Comparison of ENCODE assay signal across 8 cellular contexts in genomic region chr1:207698822-207699483, GRCh38. TPM values are rescaled to one million over a fixed set of nuclear protein-coding genes. Genes with fewer than 3 reads are reported as not detected.
DNase-seq lines count a peak whose midpoint lies in the region; ATAC-seq, FAIRE-seq and TF ChIP-seq lines count a peak whose summit lies in the region.

No MANE protein-coding gene starts in this region.

- SMC1A ChIA-PET in GM12878 (lab: Charles Lee; ENCODE audit: uncharacterized antibody, unreplicated experiment): interaction anchor here (0.8 to 1.1 kb wide), 2 partner anchors 88 to 98 kb away, joined by 3 to 4 read pairs; no protein-coding TSS in a partner anchor

- H2AFZ ChIP-seq in GM12878 (ENCODE audit: control insufficient read depth, low read depth, low read length): no peak overlapping the region

- H3K27me3 ChIP-seq in GM12878 (replicated peaks in 1 of 2; ENCODE audit: control insufficient read depth in 2 of 2, insufficient read depth in 2 of 2, low read length in 1 of 2): no peaks in the 10 kb centered on the region

- no peaks in the 10 kb centered on the region for H3K36me3 ChIP-seq in GM12878 (ENCODE audit: control insufficient read depth in 2 of 2, insufficient read depth in 2 of 2, low read length in 1 of 2)

- BruUV-seq in GM12878 (replicated peaks; lab: Mats Ljungman, UMichigan): no TSS peak

- POLR2A ChIA-PET in RWPE1 (lab: Yijun Ruan, JAX; ENCODE audit: low non-redundant PET) (no interaction called here), GM12878 (lab: Charles Lee) (no interaction called here)

- H3K79me2 ChIP-seq in GM12878 (ENCODE audit: control insufficient read depth, insufficient read depth, low read length): no peaks in the 10 kb centered on the region

- ATAC-seq in GM12878 (peak; percentile 80), HG03095 (IDR thresholded peaks at IDR 0.05; ENCODE audit: unreplicated experiment) (no peak), HG03135 (IDR thresholded peaks at IDR 0.05; ENCODE audit: unreplicated experiment) (no peak)

- TF ChIP-seq POLR2A in GM12878 (IDR thresholded peaks at IDR 0.05; ENCODE audit: low read depth, low read length): no peak

- WGBS in GM12878 (ENCODE audit: insufficient coverage, insufficient replicate concordance, low lambda C conversion rate, missing lambda C conversion rate): 51% methylated on average over 4 of the region's 4 CpGs

- in situ Hi-C loops in GM12878 (cut with MboI): no loop called here

- peak; percentile 75 for TF ChIP-seq RAD21 in Ishikawa (IDR thresholded peaks at IDR 0.05; ENCODE audit: low read depth)
- TF ChIP-seq RAD21 in GM12878 (IDR thresholded peaks at IDR 0.05; ENCODE audit: insufficient read depth, low read depth, low read length): peak; percentile 61

- H3K27ac ChIP-seq in RWPE1 (no peak overlapping the region), GM12878 (ENCODE audit: control insufficient read depth, insufficient read depth) (no peak overlapping the region)

- no peak overlapping the region for H3K4me2 ChIP-seq in GM12878 (ENCODE audit: control insufficient read depth, insufficient read depth)

- FAIRE-seq in GM12878 (lab: Jason Lieb, UNC): no peak

- no peaks in the 10 kb centered on the region for H3K4me1 ChIP-seq in GM12878 (ENCODE audit: control insufficient read depth, insufficient read depth, low read length)

- DNase-seq in DMS114 treated with DMSO at 0.1 percent for 48 hours (lab: John Stamatoyannopoulos, UW; ENCODE audit: unreplicated experiment) (peak; percentile 46), RWPE1 (ENCODE audit: low spot score) (peak; percentile 12), GM12878 (ENCODE audit: low read depth, low spot score) (no peak), islet precursor cell (peak; percentile 83)
- peak; percentile 26 for DNase-seq in stimulated activated CD4-positive, alpha-beta T cell treated with anti-CD3 and anti-CD28 coated beads, Interleukin-1b, Interleukin-23, amount 100 ng/mL, for 48 hours

- no peaks in the 10 kb centered on the region for H3K9me3 ChIP-seq in GM12878 (replicated peaks; ENCODE audit: control insufficient read depth, insufficient read depth, low read length)

- no peaks in the 10 kb centered on the region for H4K20me1 ChIP-seq in GM12878 (ENCODE audit: control insufficient read depth, insufficient read depth)

- no peak overlapping the region for H3K9ac ChIP-seq in GM12878 (ENCODE audit: control insufficient read depth, insufficient read depth, low read length)

- peak; percentile 62 for TF ChIP-seq CTCF in RWPE1 (conservative IDR thresholded peaks at IDR 0.05; ENCODE audit: low read depth)
- peak; percentile 53 to 62 (median 55) for TF ChIP-seq CTCF in GM12878 (IDR thresholded peaks at IDR 0.05 in 2 of 3, conservative IDR thresholded peaks at IDR 0.05 in 1 of 3; ENCODE audit: control insufficient read depth in 2 of 3, extremely low read depth in 1 of 3, insufficient read depth in 1 of 3, low read depth in 3 of 3, low read length in 3 of 3)

- intact Hi-C loops in GM12878 (cut with micrococcal nuclease; ENCODE audit: unreplicated experiment): loop anchor here (5.0 kb wide), 1 partner anchor 98 kb away; no protein-coding TSS in a partner anchor

- H3K4me3 ChIP-seq in GM12878: no peak overlapping the region

- CTCF ChIA-PET in RWPE1 (lab: Yijun Ruan, JAX): interaction anchor here (0.6 kb wide), 3 partner anchors 107 to 116 kb away, joined by 3 read pairs; no protein-coding TSS in a partner anchor
- CTCF ChIA-PET in GM12878 (lab: Yijun Ruan, JAX): interaction anchor here (0.6 to 2.6 kb wide), 11 partner anchors 11 to 290 kb away, joined by 3 to 23 read pairs (median 3); no protein-coding TSS in a partner anchor

- RAD21 ChIA-PET in GM12878 (lab: Charles Lee; ENCODE audit: unreplicated experiment): interaction anchor here (1.8 kb wide), 1 partner anchor 98 kb away, joined by 11 read pairs; no protein-coding TSS in a partner anchor

- TF ChIP-seq EP300 in Ishikawa (IDR thresholded peaks at IDR 0.05; ENCODE audit: borderline replicate concordance): no peak
- TF ChIP-seq EP300 in GM12878 (IDR thresholded peaks at IDR 0.05; ENCODE audit: borderline replicate concordance in 1 of 2, control insufficient read depth in 1 of 2, low read depth in 2 of 2, low read length in 2 of 2): no peak

TF ChIP-seq in Ishikawa, 13 proteins besides CTCF, POLR2A, EP300 and RAD21 (continues in another document):
- no peak for TF ChIP-seq ZBTB7A (IDR thresholded peaks at IDR 0.05; ENCODE audit: low read depth)
- TF ChIP-seq MAX (IDR thresholded peaks at IDR 0.05): no peak
- TF ChIP-seq TCF12 (IDR thresholded peaks at IDR 0.05; ENCODE audit: low read depth): no peak
- no peak for TF ChIP-seq FOXM1 (IDR thresholded peaks at IDR 0.05; ENCODE audit: borderline replicate concordance, low read depth)
- TF ChIP-seq NFIC (IDR thresholded peaks at IDR 0.05): no peak
- no peak for TF ChIP-seq TEAD4 (IDR thresholded peaks at IDR 0.05)
- no peak for TF ChIP-seq CEBPB (IDR thresholded peaks at IDR 0.05)
- no peak for TF ChIP-seq EGR1 (IDR thresholded peaks at IDR 0.05)
- no peak for TF ChIP-seq CREB1 (IDR thresholded peaks at IDR 0.05; ENCODE audit: low read depth)
- no peak for TF ChIP-seq TAF1 (IDR thresholded peaks at IDR 0.05; ENCODE audit: low read depth)

TF ChIP-seq in GM12878, 131 proteins besides CTCF, POLR2A, EP300 and RAD21:
- no peak for TF ChIP-seq MEF2A (IDR thresholded peaks at IDR 0.05; ENCODE audit: insufficient read depth, low read depth, low read length)
- TF ChIP-seq NBN (IDR thresholded peaks at IDR 0.05): no peak
- TF ChIP-seq ATF2 (IDR thresholded peaks at IDR 0.05; ENCODE audit: low read length): no peak
- peak; percentile 39; the same call in 1 of the 2 replicates for TF ChIP-seq SMC3 (IDR thresholded peaks at IDR 0.05; ENCODE audit: borderline replicate concordance, low read length)
- TF ChIP-seq PAX8 (IDR thresholded peaks at IDR 0.05): no peak
- TF ChIP-seq KLF5 (IDR thresholded peaks at IDR 0.05; ENCODE audit: partially characterized antibody): no peak
- TF ChIP-seq ZNF274 (IDR thresholded peaks at IDR 0.05; ENCODE audit: insufficient read depth, insufficient read length): no peak

RNA-seq across cellular contexts. Expression of gene CD46, which starts 52.9 kb away (rescaled TPM):
- 420 and 469 TPM in 2 replicates for total RNA-seq in GM12878 (2013; cell fraction: nucleolus; rRNA removed)
- 73.1 and 98.0 TPM in 2 replicates for total RNA-seq in GM12878 (2014; rRNA removed)
- 67.7 and 79.7 TPM in 2 replicates for total RNA-seq in GM12878 (2014; rRNA removed; fragmentation: Illumina TruSeq; extraction: Trizol)
- total RNA-seq in GM12878 (2021): 67.6 and 79.0 TPM in 2 replicates
- polyA plus RNA-seq in GM12878 (2011; ENCODE audit: low read depth): 42.7 TPM
- polyA plus RNA-seq in GM12878 (2011; rRNA removed): 198 and 326 TPM in 2 replicates
- polyA plus RNA-seq in GM12878 (2011; cell fraction: cytosol; rRNA removed): 40.3 and 44.4 TPM in 2 replicates
- 274 and 367 TPM in 2 replicates for polyA plus RNA-seq in GM12878 (2011; cell fraction: nucleus; rRNA removed)
- 59.8 and 83.3 TPM in 2 replicates for polyA plus RNA-seq in GM12878 (2012)
- 96.3 and 157 TPM in 2 replicates for polyA plus RNA-seq in GM12878 (2014; fragmentation: Illumina TruSeq; extraction: Trizol)
- 10 to 100 TPM; 61.1 to 62.7 TPM for polyA plus RNA-seq in GM12878 (2014; fragmentation: Nextera tagmentation; extraction: Ambion mirVana)
- polyA plus RNA-seq in GM12878 (2014; rRNA removed): 55.5 and 85.8 TPM in 2 replicates
- 10 to 100 TPM; 83.9 to 88.2 TPM for polyA plus RNA-seq in GM12878 (2016; fragmentation: Nextera tagmentation; extraction: Ambion mirVana)
- 45.0 and 60.1 TPM in 2 replicates for polyA minus RNA-seq in GM12878 (2011; rRNA and poly(A)+ RNA removed)
- 30.5 and 41.0 TPM in 2 replicates for polyA minus RNA-seq in GM12878 (2011; cell fraction: cytosol; rRNA and poly(A)+ RNA removed)
- polyA minus RNA-seq in GM12878 (2011; cell fraction: nucleus; rRNA and poly(A)+ RNA removed): 85.2 and 95.7 TPM in 2 replicates

RNA-seq across cellular contexts. Expression of gene CR1L, which starts 54.0 kb away (rescaled TPM):
- 0.76 and 0.79 TPM in 2 replicates for total RNA-seq in GM12878 (2013; cell fraction: nucleolus; rRNA removed)
- total RNA-seq in GM12878 (2014; rRNA removed) (not detected in 2 replicates), GM12878 (2014; rRNA removed; fragmentation: Illumina TruSeq; extraction: Trizol) (not detected in 2 replicates), GM12878 (2021) (not detected in 2 replicates)
- polyA plus RNA-seq in GM12878 (2011; ENCODE audit: low read depth): 1.5 TPM
- polyA plus RNA-seq in GM12878 (2011; rRNA removed) (not detected in 2 replicates), GM12878 (2014; fragmentation: Illumina TruSeq; extraction: Trizol) (not detected in 2 replicates), GM12878 (2014; fragmentation: Nextera tagmentation; extraction: Ambion mirVana) (under 1 TPM in 1 of 2 experiments, not detected in 1; 0.11 TPM), GM12878 (2014; rRNA removed) (not detected in 2 replicates), GM12878 (2016; fragmentation: Nextera tagmentation; extraction: Ambion mirVana) (not detected)
- polyA plus RNA-seq in GM12878 (2011; cell fraction: cytosol; rRNA removed): 0.09 TPM in 1 of 2 replicates, not detected in the other
- not detected in 2 replicates for polyA plus RNA-seq in GM12878 (2011; cell fraction: nucleus; rRNA removed)
- 0.91 and 1.6 TPM in 2 replicates for polyA plus RNA-seq in GM12878 (2012)
- polyA minus RNA-seq in GM12878 (2011; rRNA and poly(A)+ RNA removed): not detected in 2 replicates
- polyA minus RNA-seq in GM12878 (2011; cell fraction: cytosol; rRNA and poly(A)+ RNA removed): not detected in 2 replicates
- polyA minus RNA-seq in GM12878 (2011; cell fraction: nucleus; rRNA and poly(A)+ RNA removed): not detected in 2 replicates
